19 cellular contexts compared by ENCODE assay signal in the genomic region with DNA sequence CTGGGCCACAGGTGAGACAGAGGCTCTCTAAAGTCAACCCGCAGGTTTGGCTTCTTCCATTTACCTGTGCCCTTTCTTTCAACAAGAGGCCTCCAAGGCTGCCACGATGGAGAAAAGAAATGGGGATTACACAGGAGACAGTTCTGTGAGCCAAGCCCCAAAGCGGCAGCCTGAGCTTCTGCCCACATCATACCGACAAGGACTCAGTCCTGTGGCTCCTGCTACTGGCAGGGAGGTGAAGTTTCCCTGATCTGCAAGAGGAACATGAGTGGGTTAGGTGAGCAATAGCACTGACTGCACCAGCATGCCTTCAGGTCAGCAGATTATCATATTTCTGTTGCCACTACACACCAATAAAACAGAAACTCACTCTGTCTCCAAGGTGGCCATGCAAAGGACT.
A peak's percentile ranks its signal among the peaks of the same experiment; 100 is the strongest.
DNase-seq lines count a peak whose midpoint lies in the region; ATAC-seq, FAIRE-seq and TF ChIP-seq lines count a peak whose summit lies in the region.
"Had no signal": no experiment of that assay in that cellular context is flagged by ENCODE, and none has a peak within 500 bp of the region (broad histone marks: within the 10 kb centered on the region; RNA-seq: fewer than 3 reads in every experiment).

No MANE protein-coding gene starts in this region.

- no peaks in the 10 kb centered on the region for H3K79me2 ChIP-seq in Karpas-422 (ENCODE audit: low read length)

- ATAC-seq in naive thymus-derived CD8-positive, alpha-beta T cell: no peak
- no peak for ATAC-seq in GM19452 (IDR thresholded peaks at IDR 0.05; ENCODE audit: unreplicated experiment)

- no peak overlapping the region for H3K4me3 ChIP-seq in Karpas-422 (ENCODE audit: low read length)
- H3K4me3 ChIP-seq in endodermal cell (ENCODE audit: low read length): peak overlapping the region; percentile 5

- H3K4me1 ChIP-seq in Karpas-422 (ENCODE audit: low read length) (peaks cover 43% of the 10 kb centered on the region), endodermal cell (ENCODE audit: control insufficient read depth, insufficient read depth, low read length) (no peaks in the 10 kb centered on the region)
- H3K4me1 ChIP-seq: BE2C had no signal

- H3K9me3 ChIP-seq in Karpas-422 (ENCODE audit: low read length): no peaks in the 10 kb centered on the region
- H3K9me3 ChIP-seq in endodermal cell (ENCODE audit: control insufficient read depth, low read length): peaks cover 63% of the 10 kb centered on the region
- H3K9me3 ChIP-seq: BE2C had no signal

- H3K4me2 ChIP-seq in Karpas-422 (ENCODE audit: low read depth, low read length, poor library complexity, severe bottlenecking): peak overlapping the region; percentile 14

- no peaks in the 10 kb centered on the region for H4K20me1 ChIP-seq in Karpas-422 (ENCODE audit: insufficient read depth, low read depth, low read length)

- no peak for FAIRE-seq in H54 (lab: Jason Lieb, UNC)
- FAIRE-seq: A204.1, D721Med, G401.6, GM12891 had no signal

- H3K27ac Mint-ChIP-seq in endodermal cell: no peak overlapping the region
- H3K27ac Mint-ChIP-seq in nephron progenitor cell: no peak overlapping the region
- no peak overlapping the region for H3K27ac Mint-ChIP-seq in naive thymus-derived CD8-positive, alpha-beta T cell

- H3K4me3 Mint-ChIP-seq in endodermal cell (no peak overlapping the region), nephron progenitor cell (no peak overlapping the region)
- no peak overlapping the region for H3K4me3 Mint-ChIP-seq in naive thymus-derived CD8-positive, alpha-beta T cell
- H3K4me3 Mint-ChIP-seq: CD4-positive, alpha-beta memory T cell had no signal

- no peaks in the 10 kb centered on the region for H3K9me2 ChIP-seq in Karpas-422 (replicated peaks; ENCODE audit: insufficient read depth, low read length)

- H3K9me3 Mint-ChIP-seq in endodermal cell (peaks cover 92% of the 10 kb centered on the region), nephron progenitor cell (peaks cover 94% of the 10 kb centered on the region)
- peaks cover 0 to 63% (median 32%) of the 10 kb centered on the region in 9 donors for H3K9me3 Mint-ChIP-seq in naive thymus-derived CD8-positive, alpha-beta T cell

- H3K27ac ChIP-seq in Karpas-422 (ENCODE audit: low read length): no peak overlapping the region
- no peak overlapping the region for H3K27ac ChIP-seq in endodermal cell (ENCODE audit: low read depth, low read length)
- H3K27ac ChIP-seq: C4-2B had no signal

- H3K4me1 Mint-ChIP-seq in endodermal cell (no peaks in the 10 kb centered on the region), nephron progenitor cell (no peaks in the 10 kb centered on the region)
- H3K4me1 Mint-ChIP-seq in naive thymus-derived CD8-positive, alpha-beta T cell: no peaks in the 10 kb centered on the region
- H3K4me1 Mint-ChIP-seq: CD4-positive, alpha-beta memory T cell had no signal

- H3K27me3 ChIP-seq in Karpas-422 (ENCODE audit: low read length): no peaks in the 10 kb centered on the region
- H3K27me3 ChIP-seq in endodermal cell (ENCODE audit: control insufficient read depth, insufficient read depth, low read length, poor library complexity, severe bottlenecking): no peaks in the 10 kb centered on the region
- H3K27me3 ChIP-seq: BE2C had no signal

- no peak for TF ChIP-seq POLR2A in H54 (IDR thresholded peaks at IDR 0.05; ENCODE audit: low read depth, low read length)

- no peaks in the 10 kb centered on the region for H3K36me3 Mint-ChIP-seq in endodermal cell (ENCODE audit: low read depth)
- no peaks in the 10 kb centered on the region for H3K36me3 Mint-ChIP-seq in nephron progenitor cell (ENCODE audit: low read depth)
- H3K36me3 Mint-ChIP-seq in naive thymus-derived CD8-positive, alpha-beta T cell: no peaks in the 10 kb centered on the region
- H3K36me3 Mint-ChIP-seq: CD4-positive, alpha-beta memory T cell had no signal

- H2AFZ ChIP-seq in Karpas-422 (ENCODE audit: low read length): no peak overlapping the region

- 60 to 70% methylated on average over 2 to 4 of the region's 4 CpGs for WGBS in endodermal cell (ENCODE audit: insufficient coverage in 1 of 2, insufficient read length in 1 of 2), 2 experiments

- H3K36me3 ChIP-seq in Karpas-422 (ENCODE audit: insufficient read depth, low read length) (no peaks in the 10 kb centered on the region; the same call in 1 of the 2 replicates), endodermal cell (ENCODE audit: control insufficient read depth, insufficient read depth, low read length) (no peaks in the 10 kb centered on the region)
- H3K36me3 ChIP-seq: BE2C had no signal

- H3K9ac ChIP-seq in Karpas-422 (ENCODE audit: low read length) (no peak overlapping the region; the same call in 1 of the 2 replicates), endodermal cell (ENCODE audit: extremely low read depth, low read length, poor library complexity, severe bottlenecking) (no peak overlapping the region)

- POLR2A ChIA-PET in naive thymus-derived CD8-positive, alpha-beta T cell (lab: Charles Lee): no interaction called here

- peak; percentile 84 for DNase-seq in Karpas-422
- DNase-seq in OCI-M1 (lab: John Stamatoyannopoulos, UW): peak; percentile 1
- DNase-seq in endodermal cell: no peak
- no peak for DNase-seq in H54 (ENCODE audit: insufficient read length, low spot score)
- no peak for DNase-seq in nephron progenitor cell
- no peak for DNase-seq in naive thymus-derived CD8-positive, alpha-beta T cell
- DNase-seq: BE2C; CD4-positive, alpha-beta memory T cell; COR-L47; DMS153; DMS79 treated with DMSO at 0.1 percent for 48 hours; EL; H7 had no signal

- H3K27me3 Mint-ChIP-seq in endodermal cell (ENCODE audit: insufficient read depth): no peaks in the 10 kb centered on the region
- H3K27me3 Mint-ChIP-seq in nephron progenitor cell (ENCODE audit: low read depth, poor library complexity): peaks cover 2% of the 10 kb centered on the region
- H3K27me3 Mint-ChIP-seq in naive thymus-derived CD8-positive, alpha-beta T cell: no peaks in the 10 kb centered on the region
- H3K27me3 Mint-ChIP-seq: CD4-positive, alpha-beta memory T cell had no signal

- no peak for TF ChIP-seq CTCF in endodermal cell (conservative IDR thresholded peaks at IDR 0.05)
- TF ChIP-seq CTCF in nephron progenitor cell (IDR thresholded peaks at IDR 0.05): no peak

Comparison
In these comparisons a context has a peak if more than half of its experiments do, and no peak if none do; other contexts are left out.
1. DNase-seq: peak in Karpas-422 (single experiment) and OCI-M1 (single experiment); none in endodermal cell (single experiment), H54 (single experiment), nephron progenitor cell (single experiment) and naive thymus-derived CD8-positive, alpha-beta T cell (0 of 10).